In the genomic region with DNA sequence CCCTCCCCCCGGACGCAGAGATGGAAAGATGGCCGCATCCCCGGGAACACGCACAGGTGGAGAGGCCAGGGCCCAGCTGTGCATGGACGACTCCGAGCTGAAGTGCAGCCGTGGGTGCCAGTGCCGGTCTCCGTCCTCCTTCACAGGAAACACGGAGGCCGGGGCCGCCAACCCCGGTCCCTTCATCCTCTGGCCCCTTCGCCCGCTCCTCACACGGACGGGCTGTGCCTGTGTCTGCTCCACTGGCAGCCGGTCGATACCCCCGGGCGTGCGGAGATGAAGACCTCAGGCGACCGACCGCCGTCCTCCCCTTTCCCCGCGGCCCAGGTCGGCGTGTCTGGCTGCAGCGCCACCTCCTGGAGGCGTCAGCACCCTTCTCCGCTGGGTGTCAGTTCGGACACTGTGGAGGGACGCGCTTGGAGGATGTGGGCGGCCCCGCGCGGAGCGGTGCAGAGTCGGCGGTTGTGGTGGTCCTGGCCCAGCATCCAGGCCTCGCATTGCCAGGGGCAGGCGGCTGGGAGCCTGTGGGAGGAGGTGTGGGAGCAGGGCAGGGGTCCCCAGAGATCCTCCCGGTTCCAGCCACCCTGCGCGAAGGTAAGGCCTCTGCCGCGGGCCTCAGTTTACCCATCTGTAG, we compare ENCODE assay signal across 8 cellular contexts. TPM values are rescaled to one million over a fixed set of nuclear protein-coding genes. Genes with fewer than 3 reads are reported as not detected.
A peak's percentile ranks its signal among the peaks of the same experiment; 100 is the strongest.
DNase-seq lines count a peak whose midpoint lies in the region; ATAC-seq and TF ChIP-seq lines count a peak whose summit lies in the region.

No MANE protein-coding gene starts in this region.

- H3K9me3 ChIP-seq in mucosa of rectum (ENCODE audit: control insufficient read depth in 2 of 2, low read length in 2 of 2) = no peaks in the 10 kb centered on the region

- in situ Hi-C loops in GM13976 (cut with MboI; ENCODE audit: low sequenced_read_pairs, unreplicated experiment) = no loop called here

- H3K4me1 Mint-ChIP-seq in activated CD8-positive, alpha-beta T cell treated with anti-CD3 and anti-CD28 coated beads for 36 hours (ENCODE audit: low read depth) = peaks cover 8% of the 10 kb centered on the region
- H3K4me1 Mint-ChIP-seq in endothelial cell (ENCODE audit: unreplicated experiment) = peaks cover 3% of the 10 kb centered on the region

- H3K9ac ChIP-seq in mucosa of rectum (ENCODE audit: low read depth in 1 of 2, low read length in 2 of 2) = peak overlapping the region; percentile 41 to 60

- H3K27me3 ChIP-seq in mucosa of rectum (ENCODE audit: control insufficient read depth in 2 of 2, insufficient read depth in 2 of 2, low read length in 2 of 2) = peaks cover 0 to 8% of the 10 kb centered on the region in 2 donors

- no peaks in the 10 kb centered on the region for H3K36me3 Mint-ChIP-seq in activated CD8-positive, alpha-beta T cell treated with anti-CD3 and anti-CD28 coated beads for 36 hours (ENCODE audit: low read depth)
- H3K36me3 Mint-ChIP-seq in endothelial cell (ENCODE audit: low read depth, unreplicated experiment) = no peaks in the 10 kb centered on the region

- POLR2A ChIA-PET in activated CD8-positive, alpha-beta T cell treated with anti-CD3 and anti-CD28 coated beads for 36 hours (lab: Charles Lee) = interaction anchor here (1.4 kb wide), 1 partner anchor 10 kb away, joined by 3 read pairs; no protein-coding TSS in a partner anchor

- DNase-seq in GM13976 (ENCODE audit: low spot score) = peak; percentile 83
- peak; percentile 72 for DNase-seq in NCI-H69 (lab: John Stamatoyannopoulos, UW)
- DNase-seq in activated CD8-positive, alpha-beta T cell treated with anti-CD3 and anti-CD28 coated beads for 36 hours = peak; percentile 79
- peak; percentile 86 for DNase-seq in endothelial cell (ENCODE audit: low spot score)
- peak; percentile 10 to 57 (median 47) for DNase-seq in stimulated activated naive CD4-positive, alpha-beta T cell (lab: John Stamatoyannopoulos, UW)

- H3K27ac ChIP-seq in mucosa of rectum (ENCODE audit: low read depth in 2 of 2, low read length in 2 of 2) = no peak overlapping the region

- peak overlapping the region; percentile 65 for H3K4me3 Mint-ChIP-seq in activated CD8-positive, alpha-beta T cell treated with anti-CD3 and anti-CD28 coated beads for 36 hours
- H3K4me3 Mint-ChIP-seq in endothelial cell (ENCODE audit: unreplicated experiment) = no peak overlapping the region

- peak; percentile 90 for TF ChIP-seq CTCF in GM13976 (IDR thresholded peaks at IDR 0.05; ENCODE audit: borderline replicate concordance, control extremely low read depth, extremely low read depth, insufficient read depth, missing control alignments)
- peak; percentile 81 for TF ChIP-seq CTCF in activated CD8-positive, alpha-beta T cell treated with anti-CD3 and anti-CD28 coated beads for 36 hours (IDR thresholded peaks at IDR 0.05)
- TF ChIP-seq CTCF in endothelial cell (IDR thresholded peaks at IDR 0.05; ENCODE audit: unreplicated experiment) = peak; percentile 71

- ATAC-seq in HG02981 (IDR thresholded peaks at IDR 0.05; ENCODE audit: unreplicated experiment) (peak; percentile 82), HG03196 (IDR thresholded peaks at IDR 0.05; ENCODE audit: unreplicated experiment) (no peak)
- ATAC-seq in activated CD8-positive, alpha-beta T cell treated with anti-CD3 and anti-CD28 coated beads for 36 hours = peak; percentile 94

- H3K9me3 Mint-ChIP-seq in activated CD8-positive, alpha-beta T cell treated with anti-CD3 and anti-CD28 coated beads for 36 hours = no peaks in the 10 kb centered on the region
- H3K9me3 Mint-ChIP-seq in endothelial cell (ENCODE audit: unreplicated experiment) = no peaks in the 10 kb centered on the region

- no peaks in the 10 kb centered on the region for H3K36me3 ChIP-seq in mucosa of rectum (ENCODE audit: control insufficient read depth in 2 of 2, insufficient read depth in 2 of 2, low read length in 2 of 2)

- peaks cover 0 to 5% of the 10 kb centered on the region in 2 donors for H3K4me1 ChIP-seq in mucosa of rectum (ENCODE audit: control insufficient read depth in 2 of 2, insufficient read depth in 2 of 2, low read length in 2 of 2)

- no peak overlapping the region for H3K27ac Mint-ChIP-seq in activated CD8-positive, alpha-beta T cell treated with anti-CD3 and anti-CD28 coated beads for 36 hours
- H3K27ac Mint-ChIP-seq in endothelial cell (ENCODE audit: unreplicated experiment) = no peak overlapping the region

- intact Hi-C loops in activated CD8-positive, alpha-beta T cell treated with anti-CD3 and anti-CD28 coated beads for 36 hours (cut with micrococcal nuclease) = no loop called here

- H3K27me3 Mint-ChIP-seq in activated CD8-positive, alpha-beta T cell treated with anti-CD3 and anti-CD28 coated beads for 36 hours = peaks cover 10% of the 10 kb centered on the region
- no peaks in the 10 kb centered on the region for H3K27me3 Mint-ChIP-seq in endothelial cell (ENCODE audit: unreplicated experiment)

- CTCF ChIA-PET in activated CD8-positive, alpha-beta T cell treated with anti-CD3 and anti-CD28 coated beads for 36 hours (lab: Charles Lee) = interaction anchor here (0.8 to 4.3 kb wide), 7 partner anchors 10 to 120 kb away, joined by 3 to 26 read pairs (median 3); no protein-coding TSS in a partner anchor

- H3K4me3 ChIP-seq in mucosa of rectum (ENCODE audit: low read length in 2 of 2) = peak overlapping the region; percentile 45 to 56

RNA-seq across cellular contexts. Expression of gene ZNF511, which starts 9.9 kb away (rescaled TPM):
- total RNA-seq in activated CD8-positive, alpha-beta T cell treated with anti-CD3 and anti-CD28 coated beads for 36 hours = 10 to 100 TPM; 58.0 to 60.1 TPM
- total RNA-seq in endothelial cell (ENCODE audit: unreplicated experiment) = 18.6 TPM

RNA-seq across cellular contexts. Expression of gene TUBGCP2, which starts 9.9 kb away (rescaled TPM):
- 10 to 100 TPM; 54.1 to 57.5 TPM for total RNA-seq in activated CD8-positive, alpha-beta T cell treated with anti-CD3 and anti-CD28 coated beads for 36 hours
- total RNA-seq in endothelial cell (ENCODE audit: unreplicated experiment) = 50.7 TPM

RNA-seq across cellular contexts. Expression of gene CALY, which starts 18.1 kb away (rescaled TPM):
- not detected for total RNA-seq in activated CD8-positive, alpha-beta T cell treated with anti-CD3 and anti-CD28 coated beads for 36 hours
- not detected for total RNA-seq in endothelial cell (ENCODE audit: unreplicated experiment)

RNA-seq across cellular contexts. Expression of gene PRAP1, which starts 28.6 kb away (rescaled TPM):
- not detected for total RNA-seq in activated CD8-positive, alpha-beta T cell treated with anti-CD3 and anti-CD28 coated beads for 36 hours
- not detected for total RNA-seq in endothelial cell (ENCODE audit: unreplicated experiment)

RNA-seq across cellular contexts. Expression of gene FUOM, which starts 39.2 kb away (rescaled TPM):
- 10 to 100 TPM; 32.2 to 33.7 TPM for total RNA-seq in activated CD8-positive, alpha-beta T cell treated with anti-CD3 and anti-CD28 coated beads for 36 hours
- total RNA-seq in endothelial cell (ENCODE audit: unreplicated experiment) = 8.9 TPM
